In the genomic region with DNA sequence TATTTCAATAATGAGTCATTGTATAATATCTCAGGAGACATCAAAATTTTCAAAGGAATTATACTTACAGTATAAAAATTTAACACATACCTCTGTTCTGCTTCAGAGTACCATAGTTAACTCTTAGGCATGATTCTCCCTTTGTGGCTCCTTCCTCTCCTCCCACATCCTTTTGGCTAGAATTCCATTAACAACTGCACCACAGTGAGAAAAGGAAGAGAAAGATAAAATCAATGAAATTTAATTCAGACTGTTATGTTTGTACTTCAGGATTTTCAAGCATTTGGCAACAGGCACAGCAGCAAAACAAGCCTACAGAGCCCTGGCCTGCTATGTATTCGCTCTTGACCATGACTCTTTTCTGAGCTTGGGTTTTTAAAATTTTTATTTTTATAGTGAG, we compare ENCODE assay signal across 28 cellular contexts. TPM values are rescaled to one million over a fixed set of nuclear protein-coding genes. Genes with fewer than 3 reads are reported as not detected.
DNase-seq lines count a peak whose midpoint lies in the region; ATAC-seq and TF ChIP-seq lines count a peak whose summit lies in the region.
"Had no signal": no experiment of that assay in that cellular context is flagged by ENCODE, and none has a peak within 500 bp of the region (broad histone marks: within the 10 kb centered on the region; RNA-seq: fewer than 3 reads in every experiment).

No MANE protein-coding gene starts in this region.

- WGBS in gastroesophageal sphincter (ENCODE audit: low coverage in 1 of 2), 2 donors = 100% methylated on average over 1 of the region's 1 CpG

- TF ChIP-seq EP300 in gastroesophageal sphincter (IDR thresholded peaks at IDR 0.05) = no peak

- no peaks in the 10 kb centered on the region for H3K79me2 ChIP-seq in ACC112 (ENCODE audit: control insufficient read depth, insufficient read depth, low read length, unreplicated experiment)

- intact Hi-C loops in gastrocnemius medialis (cut with DNase I; ENCODE audit: low total_unique reads) = no loop called here

- in situ Hi-C loops in gastrocnemius medialis (cut with MboI; ENCODE audit: low sequenced_read_pairs in 4 of 4) = no loop called here

- H3K27me3 ChIP-seq in ACC112 (ENCODE audit: insufficient read depth, low read length) (no peaks in the 10 kb centered on the region), gastrocnemius medialis (no peaks in the 10 kb centered on the region), gastroesophageal sphincter (no peaks in the 10 kb centered on the region)
- H3K27me3 ChIP-seq: colonic mucosa, foreskin keratinocyte, stomach, tibial artery had no signal

- H3K36me3 ChIP-seq in ACC112 (ENCODE audit: insufficient read depth, low read length) (no peaks in the 10 kb centered on the region), gastrocnemius medialis (no peaks in the 10 kb centered on the region), gastroesophageal sphincter (no peaks in the 10 kb centered on the region)
- H3K36me3 ChIP-seq: colonic mucosa, stomach, tibial artery had no signal

- TF ChIP-seq POLR2A in gastrocnemius medialis (IDR thresholded peaks at IDR 0.05) = no peak
- TF ChIP-seq POLR2A in gastroesophageal sphincter (IDR thresholded peaks at IDR 0.05) = no peak

- TF ChIP-seq CTCF in gastrocnemius medialis (IDR thresholded peaks at IDR 0.05 in 4 of 5, conservative IDR thresholded peaks at IDR 0.05 in 1 of 5) = no peak
- TF ChIP-seq CTCF in gastroesophageal sphincter (IDR thresholded peaks at IDR 0.05) = no peak

- H3K4me3 ChIP-seq in ACC112 (ENCODE audit: low read depth, low read length) (no peak overlapping the region), gastrocnemius medialis (no peak overlapping the region), gastroesophageal sphincter (no peak overlapping the region)
- H3K4me3 ChIP-seq: colonic mucosa, K562, skin epidermis, stomach, tibial artery had no signal

- peak; percentile 77 for DNase-seq in M059J (ENCODE audit: low read depth)
- peak; percentile 29 for DNase-seq in astrocyte of the hippocampus (ENCODE audit: low read depth, low spot score)
- DNase-seq in kidney glomerular epithelial cell (lab: John Stamatoyannopoulos, UW) = peak; percentile 20
- DNase-seq in SW 1271 (lab: John Stamatoyannopoulos, UW) = no peak
- DNase-seq in gastrocnemius medialis = no peak
- DNase-seq: 8988T; activated gamma-delta T cell; activated naive CD8-positive, alpha-beta T cell treated with anti-CD3 and anti-CD28 coated beads, Interleukin-2, amount 50 U/mL, for 24 hours; activated T-cell treated with anti-CD3 and anti-CD28 coated beads, Interleukin-2, amount 50 U/mL, for 1 hour; CD8-positive, alpha-beta memory T cell; colonic mucosa; effector memory CD4-positive, alpha-beta T cell; foreskin keratinocyte; H9; NCI-H146; NCI-H2107; NCI-H446 treated with DMSO at 0.1 percent for 48 hours; NCI-H82; stimulated activated CD8-positive, alpha-beta memory T cell treated with anti-CD3 and anti-CD28 coated beads, Interleukin-4, amount 100 ng/mL, for 48 hours; stomach; tibial artery had no signal

- 0 out of 2 replicates have a peak overlapping the region, but pooled peaks have one; percentile 38 for H3K27ac ChIP-seq in ACC112 (ENCODE audit: low read depth, low read length)
- H3K27ac ChIP-seq in gastrocnemius medialis = no peak overlapping the region
- H3K27ac ChIP-seq in gastroesophageal sphincter = no peak overlapping the region
- H3K27ac ChIP-seq: colonic mucosa, foreskin keratinocyte, stomach, tibial artery had no signal

- H3K9me3 ChIP-seq in gastrocnemius medialis (no peaks in the 10 kb centered on the region), gastroesophageal sphincter (no peaks in the 10 kb centered on the region)
- H3K9me3 ChIP-seq: colonic mucosa had no signal

- ATAC-seq in GM19452 (IDR thresholded peaks at IDR 0.05; ENCODE audit: unreplicated experiment) = no peak
- no peak for ATAC-seq in gastrocnemius medialis
- ATAC-seq in gastroesophageal sphincter = no peak
- ATAC-seq: activated naive CD8-positive, alpha-beta T cell treated with anti-CD3 and anti-CD28 coated beads, Interleukin-2, amount 50 U/mL, for 24 hours; foreskin keratinocyte; K562 had no signal

- H3K4me1 ChIP-seq in ACC112 (ENCODE audit: control insufficient read depth, insufficient read depth, low read length, unreplicated experiment) = peaks cover 15% of the 10 kb centered on the region
- H3K4me1 ChIP-seq in gastrocnemius medialis = no peaks in the 10 kb centered on the region
- H3K4me1 ChIP-seq in gastroesophageal sphincter = no peaks in the 10 kb centered on the region
- H3K4me1 ChIP-seq: colonic mucosa, stomach, tibial artery had no signal

- no peak overlapping the region for H2AFZ ChIP-seq in ACC112 (ENCODE audit: low read length, unreplicated experiment)

RNA-seq across cellular contexts. Expression of gene SGIP1, which starts 57.2 kb away (rescaled TPM):
- 3.9 and 5.8 TPM in 2 replicates for total RNA-seq in M059J (2014; rRNA removed; shearing (Covaris generic))
- total RNA-seq in gastrocnemius medialis = 1 to 10 TPM; 2.5 to 7.1 (median 2.9) TPM
- 10 to 100 TPM in 2 of 4 donors, 1 to 10 TPM in 2; 6.5 to 14.0 (median 10.7) TPM for total RNA-seq in gastroesophageal sphincter
- total RNA-seq: activated CD8-positive, alpha-beta memory T cell treated with anti-CD3 and anti-CD28 coated beads for 36 hours; CD8-positive, alpha-beta memory T cell; HT-29 had no signal

Comparison
In these comparisons a context has a peak if more than half of its experiments do, and no peak if none do; other contexts are left out.
1. DNase-seq: peak in M059J (single experiment), astrocyte of the hippocampus (single experiment) and kidney glomerular epithelial cell (single experiment); none in SW 1271 (0 of 2) and gastrocnemius medialis (0 of 2).